Comparison of ENCODE assay signal across 9 cellular contexts in genomic region chr14:50619569-50620141, GRCh38. TPM values are rescaled to one million over a fixed set of nuclear protein-coding genes. Genes with fewer than 3 reads are reported as not detected.
A peak's percentile ranks its signal among the peaks of the same experiment; 100 is the strongest.
DNase-seq lines count a peak whose midpoint lies in the region; FAIRE-seq and TF ChIP-seq lines count a peak whose summit lies in the region.
"Had no signal": no experiment of that assay in that cellular context is flagged by ENCODE, and none has a peak within 500 bp of the region (broad histone marks: within the 10 kb centered on the region; RNA-seq: fewer than 3 reads in every experiment).

No MANE protein-coding gene starts in this region.

- TF ChIP-seq POLR2A in H54 (IDR thresholded peaks at IDR 0.05; ENCODE audit: low read depth, low read length) = no peak
- TF ChIP-seq POLR2A in endothelial cell of umbilical vein (IDR thresholded peaks at IDR 0.05; ENCODE audit: low read depth, low read length) = no peak

- intact Hi-C loops in endothelial cell of umbilical vein (cut with micrococcal nuclease) (loop anchor here (1.0 to 5.0 kb wide), 3 partner anchors 48 to 156 kb away; partner anchors contain the start of gene SAV1), posterior vena cava (cut with DNase I) (no loop called here)

- H3K79me2 ChIP-seq in endothelial cell of umbilical vein (ENCODE audit: control insufficient read depth, insufficient read depth, low read length) (no peaks in the 10 kb centered on the region), neural cell (replicated peaks; ENCODE audit: insufficient read depth, low read length) (no peaks in the 10 kb centered on the region)

- TF ChIP-seq CTCF in endothelial cell of umbilical vein (IDR thresholded peaks at IDR 0.05; ENCODE audit: extremely low read depth in 1 of 2, insufficient read depth in 1 of 2, low read depth in 1 of 2, low read length in 2 of 2) = peak; percentile 37 to 42
- peak; percentile 57 for TF ChIP-seq CTCF in neural cell (IDR thresholded peaks at IDR 0.05; ENCODE audit: poor library complexity, severe bottlenecking)

- H3K9me3 ChIP-seq in endothelial cell of umbilical vein (replicated peaks; ENCODE audit: control insufficient read depth, insufficient read depth, low read length) (no peaks in the 10 kb centered on the region), neural cell (ENCODE audit: low read length) (no peaks in the 10 kb centered on the region)
- H3K9me3 ChIP-seq: SJCRH30 had no signal

- no peaks in the 10 kb centered on the region for H3K9me2 ChIP-seq in neural cell (ENCODE audit: insufficient read depth, low read length)

- H3K4me1 ChIP-seq in endothelial cell of umbilical vein (ENCODE audit: control insufficient read depth, extremely low read depth, insufficient read depth, low read length) = peaks cover 5% of the 10 kb centered on the region
- H3K4me1 ChIP-seq: SJCRH30 had no signal

- no peaks in the 10 kb centered on the region for H3K27me3 ChIP-seq in endothelial cell of umbilical vein (ENCODE audit: control insufficient read depth in 2 of 2, insufficient read depth in 2 of 2, low read length in 2 of 2)
- H3K27me3 ChIP-seq in neural cell (ENCODE audit: insufficient read depth, low read depth, low read length) = no peaks in the 10 kb centered on the region
- H3K27me3 ChIP-seq: SJCRH30 had no signal

- TF ChIP-seq RAD21 in neural cell (conservative IDR thresholded peaks at IDR 0.05) = peak; percentile 36

- no peaks in the 10 kb centered on the region for H3K9me1 ChIP-seq in endothelial cell of umbilical vein (replicated peaks; ENCODE audit: control insufficient read depth, extremely low read depth, insufficient read depth, low read length)

- no peaks in the 10 kb centered on the region for H3K27me3 Mint-ChIP-seq in activated T-cell treated with anti-CD3 and anti-CD28 coated beads, Interleukin-2, amount 50 U/mL, for 24 hours

- H3K27ac ChIP-seq in endothelial cell of umbilical vein (ENCODE audit: insufficient read depth, low read depth, low read length) (no peak overlapping the region), neural cell (ENCODE audit: low read length) (no peak overlapping the region)
- H3K27ac ChIP-seq: SJCRH30 had no signal

- H3K4me3 Mint-ChIP-seq in activated T-cell treated with anti-CD3 and anti-CD28 coated beads, Interleukin-2, amount 50 U/mL, for 24 hours = no peak overlapping the region

- H2AFZ ChIP-seq in endothelial cell of umbilical vein (ENCODE audit: low read depth, low read length) = no peak overlapping the region
- no peak overlapping the region for H2AFZ ChIP-seq in neural cell (ENCODE audit: low read depth, low read length)

- H3K36me3 Mint-ChIP-seq in activated T-cell treated with anti-CD3 and anti-CD28 coated beads, Interleukin-2, amount 50 U/mL, for 24 hours (ENCODE audit: low read depth) = no peaks in the 10 kb centered on the region

- CTCF ChIA-PET in endothelial cell of umbilical vein (lab: Charles Lee) = interaction anchor here (0.6 to 3.4 kb wide), 21 partner anchors 9 to 241 kb away, joined by 3 to 62 read pairs (median 3); partner anchors contain the start of gene ATL1

- peaks cover 3% of the 10 kb centered on the region for H3K4me1 Mint-ChIP-seq in activated T-cell treated with anti-CD3 and anti-CD28 coated beads, Interleukin-2, amount 50 U/mL, for 24 hours (ENCODE audit: low read depth)

- H3K4me3 ChIP-seq in endothelial cell of umbilical vein (replicated peaks in 1 of 3; ENCODE audit: insufficient read depth in 1 of 3, low read depth in 1 of 3, low read length in 3 of 3) (no peak overlapping the region), neural cell (ENCODE audit: low read length) (no peak overlapping the region)
- H3K4me3 ChIP-seq: SJCRH30 had no signal

- TF ChIP-seq EP300 in neural cell (conservative IDR thresholded peaks at IDR 0.05; ENCODE audit: poor library complexity, severe bottlenecking) = no peak

- H3K27ac Mint-ChIP-seq in activated T-cell treated with anti-CD3 and anti-CD28 coated beads, Interleukin-2, amount 50 U/mL, for 24 hours = no peak overlapping the region

- FAIRE-seq in H54 (lab: Jason Lieb, UNC) (peak; percentile 87), endothelial cell of umbilical vein (lab: Jason Lieb, UNC) (peak; percentile 78)

- POLR2A ChIA-PET in endothelial cell of umbilical vein (lab: Charles Lee) = no interaction called here

- peak; percentile 62 for DNase-seq in DMS114 treated with DMSO at 0.1 percent for 48 hours (lab: John Stamatoyannopoulos, UW; ENCODE audit: unreplicated experiment)
- peak; percentile 1 for DNase-seq in H54 (ENCODE audit: insufficient read length, low spot score)
- peak; percentile 42 for DNase-seq in NCI-H82 (lab: John Stamatoyannopoulos, UW)
- DNase-seq in endothelial cell of umbilical vein (ENCODE audit: low read depth, low spot score) = peak; percentile 70
- no peak for DNase-seq in NCI-H1048 (lab: John Stamatoyannopoulos, UW)
- no peak for DNase-seq in activated T-cell treated with anti-CD3 and anti-CD28 coated beads, Interleukin-2, amount 50 U/mL, for 24 hours
- no peak for DNase-seq in posterior vena cava (ENCODE audit: low spot score)

- H4K20me1 ChIP-seq in endothelial cell of umbilical vein (replicated peaks; ENCODE audit: control insufficient read depth, extremely low read depth, insufficient read depth, low read length) (no peaks in the 10 kb centered on the region), neural cell (ENCODE audit: insufficient read depth) (no peaks in the 10 kb centered on the region)

- H3F3A ChIP-seq in neural cell (ENCODE audit: insufficient read depth, low read length, poor library complexity, severe bottlenecking) = no peaks in the 10 kb centered on the region

- H3K36me3 ChIP-seq in endothelial cell of umbilical vein (ENCODE audit: control insufficient read depth in 2 of 2, extremely low read depth in 1 of 2, insufficient read depth in 2 of 2, low read length in 2 of 2) (no peaks in the 10 kb centered on the region), neural cell (ENCODE audit: insufficient read depth, low read length) (peaks cover 14% of the 10 kb centered on the region)
- H3K36me3 ChIP-seq: SJCRH30 had no signal

- no peaks in the 10 kb centered on the region for H3K9me3 Mint-ChIP-seq in activated T-cell treated with anti-CD3 and anti-CD28 coated beads, Interleukin-2, amount 50 U/mL, for 24 hours

- BruUV-seq in endothelial cell of umbilical vein (replicated peaks; lab: Mats Ljungman, UMichigan) = no TSS peak

- dilution Hi-C loops in endothelial cell of umbilical vein (cut with MboI; ENCODE audit: extremely low pct_ligation_motif_present, low sequenced_read_pairs) = no loop called here

- H3K4me2 ChIP-seq in endothelial cell of umbilical vein (ENCODE audit: insufficient read depth, low read length) (no peak overlapping the region), neural cell (ENCODE audit: low read length) (no peak overlapping the region)

- H3K9ac ChIP-seq in endothelial cell of umbilical vein (replicated peaks; ENCODE audit: extremely low read depth, insufficient read depth, low read length) (no peak overlapping the region), neural cell (ENCODE audit: low read length) (no peak overlapping the region)

TF ChIP-seq in endothelial cell of umbilical vein, 7 proteins besides CTCF, POLR2A, EP300 and RAD21 (continues in another document):
- no peak for TF ChIP-seq MYC (IDR thresholded peaks at IDR 0.05; ENCODE audit: low read depth, low read length)
- no peak for TF ChIP-seq FOS (IDR thresholded peaks at IDR 0.05; ENCODE audit: borderline replicate concordance, insufficient read depth, low read length)
- TF ChIP-seq JUN (IDR thresholded peaks at IDR 0.05; ENCODE audit: borderline replicate concordance, insufficient read depth, insufficient read length, low read depth) = no peak
- no peak for TF ChIP-seq EZH2 (IDR thresholded peaks at IDR 0.05; ENCODE audit: borderline replicate concordance, low read depth, low read length, severe bottlenecking)
- no peak for TF ChIP-seq GATA2 (IDR thresholded peaks at IDR 0.05; ENCODE audit: insufficient read depth, insufficient read length, low read depth, low read length)

TF ChIP-seq in neural cell, 6 proteins besides CTCF, POLR2A, EP300 and RAD21 (continues in another document):
- no peak for TF ChIP-seq SMC3 (conservative IDR thresholded peaks at IDR 0.05; ENCODE audit: poor library complexity)

RNA-seq across cellular contexts. Expression of gene SAV1, which starts 48.5 kb away (rescaled TPM):
- total RNA-seq in endothelial cell of umbilical vein (27.8 and 31.0 TPM in 2 replicates), posterior vena cava (10 to 100 TPM; 29.6 to 32.9 TPM)
- polyA plus RNA-seq in endothelial cell of umbilical vein (6.0 and 7.1 TPM in 2 replicates), neural cell (4.1 and 4.9 TPM in 2 replicates)
- polyA plus RNA-seq in endothelial cell of umbilical vein (2011; cell fraction: cytosol; rRNA removed) = 13.6 and 14.2 TPM in 2 replicates
- polyA plus RNA-seq in endothelial cell of umbilical vein (2011; cell fraction: nucleus; rRNA removed) = 7.4 and 7.6 TPM in 2 replicates
- polyA plus RNA-seq in endothelial cell of umbilical vein (2012) = 14.1 and 22.3 TPM in 2 replicates
- polyA minus RNA-seq in endothelial cell of umbilical vein (9.8 and 11.1 TPM in 2 replicates), neural cell (7.4 and 7.5 TPM in 2 replicates)
- polyA minus RNA-seq in endothelial cell of umbilical vein (2011; cell fraction: cytosol; rRNA and poly(A)+ RNA removed) = 14.4 TPM
- 15.9 and 18.4 TPM in 2 replicates for polyA minus RNA-seq in endothelial cell of umbilical vein (2011; cell fraction: nucleus; rRNA and poly(A)+ RNA removed)

RNA-seq across cellular contexts. Expression of gene ATL1, which starts 59.7 kb away (rescaled TPM):
- total RNA-seq in endothelial cell of umbilical vein (2.8 and 5.1 TPM in 2 replicates), posterior vena cava (10 to 100 TPM; 13.3 to 16.0 TPM)
- polyA plus RNA-seq in endothelial cell of umbilical vein (1.1 and 1.4 TPM in 2 replicates), neural cell (70.4 and 73.0 TPM in 2 replicates)
- polyA plus RNA-seq in endothelial cell of umbilical vein (2011; cell fraction: cytosol; rRNA removed) = 1.5 TPM in 2 replicates
- 0.91 and 1.0 TPM in 2 replicates for polyA plus RNA-seq in endothelial cell of umbilical vein (2011; cell fraction: nucleus; rRNA removed)
- polyA plus RNA-seq in endothelial cell of umbilical vein (2012) = 2.3 TPM in 2 replicates
- polyA minus RNA-seq in endothelial cell of umbilical vein (6.8 and 8.7 TPM in 2 replicates), neural cell (99.1 and 109 TPM in 2 replicates)
- polyA minus RNA-seq in endothelial cell of umbilical vein (2011; cell fraction: cytosol; rRNA and poly(A)+ RNA removed) = not detected
- 1.3 and 1.7 TPM in 2 replicates for polyA minus RNA-seq in endothelial cell of umbilical vein (2011; cell fraction: nucleus; rRNA and poly(A)+ RNA removed)

Comparison
In these comparisons a context has a peak if more than half of its experiments do, and no peak if none do; other contexts are left out.
1. DNase-seq: peak in DMS114 treated with DMSO at 0.1 percent for 48 hours (single experiment), H54 (single experiment), NCI-H82 (single experiment) and endothelial cell of umbilical vein (single experiment); none in NCI-H1048 (single experiment), activated T-cell treated with anti-CD3 and anti-CD28 coated beads, Interleukin-2, amount 50 U/mL, for 24 hours (single experiment) and posterior vena cava (single experiment).